Comparison of ENCODE assay signal across 1 cellular context in the genomic region with DNA sequence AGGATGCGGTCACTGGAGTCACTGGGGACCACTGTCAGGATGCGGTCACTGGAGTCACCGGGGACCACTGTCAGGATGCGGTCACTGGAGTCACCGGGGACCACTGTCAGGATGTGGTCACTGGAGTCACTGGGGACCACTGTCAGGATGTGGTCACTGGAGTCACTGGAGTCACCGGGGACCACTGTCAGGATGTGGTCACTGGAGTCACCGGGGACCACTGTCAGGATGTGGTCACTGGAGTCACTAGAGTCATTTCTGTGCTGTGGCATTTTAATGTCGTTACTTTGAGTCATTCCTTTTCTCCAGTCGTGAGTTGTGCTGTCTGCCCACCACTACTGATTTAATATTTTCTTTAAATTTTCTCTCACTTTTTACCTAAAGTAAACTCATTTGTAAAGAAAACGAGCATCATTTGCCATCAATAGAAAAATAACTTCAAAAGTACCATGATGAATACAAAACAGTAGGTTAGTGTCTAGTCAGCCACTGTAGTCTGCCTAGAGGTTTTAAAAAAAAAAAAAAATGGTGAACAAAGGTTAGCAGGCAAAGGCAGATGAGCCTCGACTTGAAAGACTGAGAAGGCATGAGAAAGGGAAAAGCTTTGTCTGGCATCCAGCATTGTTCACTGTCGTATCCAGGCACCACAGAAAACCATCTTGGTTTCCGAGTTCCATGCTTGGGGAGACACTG.
TF ChIP-seq lines count a peak whose summit lies in the region.

No MANE protein-coding gene starts in this region.

TF ChIP-seq in HepG2, 621 proteins besides CTCF, POLR2A, EP300 and RAD21 (continued from another document):
- TF ChIP-seq, protein P1, sequence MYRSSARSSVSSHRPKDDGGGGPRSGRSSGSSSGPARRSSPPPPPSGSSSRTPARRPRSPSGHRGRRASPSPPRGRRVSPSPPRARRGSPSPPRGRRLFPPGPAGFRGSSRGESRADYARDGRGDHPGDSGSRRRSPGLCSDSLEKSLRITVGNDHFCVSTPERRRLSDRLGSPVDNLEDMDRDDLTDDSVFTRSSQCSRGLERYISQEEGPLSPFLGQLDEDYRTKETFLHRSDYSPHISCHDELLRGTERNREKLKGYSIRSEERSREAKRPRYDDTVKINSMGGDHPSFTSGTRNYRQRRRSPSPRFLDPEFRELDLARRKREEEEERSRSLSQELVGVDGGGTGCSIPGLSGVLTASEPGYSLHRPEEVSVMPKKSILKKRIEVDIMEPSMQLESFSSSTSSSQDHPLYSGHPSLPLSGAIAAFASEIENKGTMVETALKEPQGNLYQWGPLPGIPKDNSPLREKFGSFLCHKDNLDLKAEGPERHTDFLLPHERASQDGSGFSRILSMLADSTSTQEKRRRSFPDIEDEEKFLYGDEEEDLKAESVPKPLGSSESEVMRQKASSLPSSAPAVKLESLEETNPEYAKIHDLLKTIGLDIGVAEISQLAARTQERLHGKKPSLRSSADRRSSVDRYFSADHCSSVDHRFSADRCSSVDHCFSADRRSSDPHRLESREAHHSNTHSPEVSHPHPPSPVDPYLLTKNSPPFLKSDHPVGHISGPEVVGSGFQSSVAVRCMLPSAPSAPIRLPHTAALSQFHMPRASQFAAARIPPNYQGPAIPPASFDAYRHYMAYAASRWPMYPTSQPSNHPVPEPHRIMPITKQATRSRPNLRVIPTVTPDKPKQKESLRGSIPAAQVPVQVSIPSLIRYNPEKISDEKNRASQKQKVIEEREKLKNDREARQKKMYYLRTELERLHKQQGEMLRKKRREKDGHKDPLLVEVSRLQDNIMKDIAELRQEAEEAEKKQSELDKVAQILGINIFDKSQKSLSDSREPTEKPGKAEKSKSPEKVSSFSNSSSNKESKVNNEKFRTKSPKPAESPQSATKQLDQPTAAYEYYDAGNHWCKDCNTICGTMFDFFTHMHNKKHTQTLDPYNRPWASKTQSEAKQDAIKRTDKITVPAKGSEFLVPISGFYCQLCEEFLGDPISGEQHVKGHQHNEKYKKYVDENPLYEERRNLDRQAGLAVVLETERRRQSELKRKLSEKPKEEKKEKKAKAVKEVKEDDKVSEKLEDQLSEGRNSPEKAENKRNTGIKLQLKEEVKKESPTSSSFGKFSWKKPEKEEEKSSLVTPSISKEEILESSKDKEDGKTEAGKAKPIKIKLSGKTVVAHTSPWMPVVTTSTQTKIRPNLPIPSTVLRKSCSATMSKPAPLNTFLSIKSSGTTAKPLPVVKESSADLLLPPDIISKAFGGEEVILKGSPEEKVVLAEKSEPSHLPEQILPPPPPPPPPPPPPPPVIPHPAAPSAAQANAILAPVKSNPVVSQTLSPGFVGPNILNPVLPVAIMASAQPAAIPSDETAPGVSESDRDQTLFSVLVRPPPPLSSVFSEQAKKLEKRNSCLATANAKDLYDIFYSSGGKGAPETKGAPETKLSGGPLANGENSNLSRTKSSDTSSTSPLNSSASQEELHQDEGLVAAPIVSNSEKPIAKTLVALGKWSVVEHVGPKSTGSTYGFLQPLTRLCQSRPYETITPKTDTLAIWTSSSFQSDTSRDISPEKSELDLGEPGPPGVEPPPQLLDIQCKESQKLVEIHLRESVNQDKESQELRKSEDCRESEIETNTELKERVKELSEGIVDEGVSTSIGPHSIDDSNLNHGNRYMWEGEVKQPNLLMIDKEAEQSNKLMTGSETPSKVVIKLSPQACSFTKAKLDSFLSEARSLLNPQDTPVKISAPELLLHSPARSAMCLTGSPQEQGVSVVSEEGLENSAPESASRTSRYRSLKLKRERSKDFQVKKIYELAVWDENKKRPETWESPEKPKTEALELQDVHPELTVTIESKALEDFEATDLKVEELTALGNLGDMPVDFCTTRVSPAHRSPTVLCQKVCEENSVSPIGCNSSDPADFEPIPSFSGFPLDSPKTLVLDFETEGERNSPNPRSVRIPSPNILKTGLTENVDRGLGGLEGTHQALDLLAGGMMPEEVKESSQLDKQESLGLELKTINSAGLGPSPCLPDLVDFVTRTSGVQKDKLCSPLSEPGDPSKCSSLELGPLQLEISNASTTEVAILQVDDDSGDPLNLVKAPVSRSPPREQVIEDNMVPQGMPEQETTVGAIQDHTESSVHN (CRISPR knock-in tag; IDR thresholded peaks at IDR 0.05): no peak
- TF ChIP-seq ZFP36L1 (CRISPR knock-in tag; IDR thresholded peaks at IDR 0.05): no peak
- no peak for TF ChIP-seq ZNF484 (CRISPR knock-in tag; IDR thresholded peaks at IDR 0.05; ENCODE audit: borderline replicate concordance, low read depth)
- no peak for TF ChIP-seq ZNF772 (CRISPR knock-in tag; IDR thresholded peaks at IDR 0.05)
